Comparison of ENCODE assay signal across 1 cellular context in the genomic region with DNA sequence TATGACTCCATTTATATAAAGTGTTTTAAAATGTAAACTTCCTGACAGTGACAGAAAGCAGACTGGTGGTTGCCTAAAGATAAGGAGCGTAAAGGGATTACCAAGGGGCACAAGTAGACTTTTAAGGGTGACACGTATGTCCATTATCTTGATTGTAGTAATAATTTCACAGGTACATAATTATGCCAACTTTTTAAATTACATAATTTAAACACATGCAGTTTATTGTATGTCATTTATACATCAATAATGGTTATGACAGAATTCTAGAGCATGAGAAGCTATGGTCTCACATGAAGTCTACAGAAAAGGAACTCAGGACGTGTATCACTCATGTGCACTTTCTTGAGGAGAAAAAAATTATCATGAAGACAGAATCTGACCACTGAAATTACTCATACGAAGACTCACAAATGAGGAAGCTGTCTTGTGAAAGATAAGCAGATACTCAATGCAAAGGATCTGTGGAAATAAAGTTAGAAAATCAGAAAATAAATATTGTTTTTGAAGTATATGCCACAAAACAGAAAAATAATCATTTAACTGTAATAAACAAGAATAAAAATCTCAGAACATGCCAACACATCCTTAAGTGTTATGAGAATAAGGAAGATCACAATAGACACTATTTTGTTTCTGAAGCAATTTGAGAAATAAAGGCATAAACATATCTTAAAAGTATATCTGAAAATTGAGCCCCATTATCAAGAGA.
TF ChIP-seq lines count a peak whose summit lies in the region.

No MANE protein-coding gene starts in this region.

TF ChIP-seq in K562, 482 proteins besides CTCF, POLR2A, EP300 and RAD21 (continued from another document and continues in another):
- TF ChIP-seq, protein P1, sequence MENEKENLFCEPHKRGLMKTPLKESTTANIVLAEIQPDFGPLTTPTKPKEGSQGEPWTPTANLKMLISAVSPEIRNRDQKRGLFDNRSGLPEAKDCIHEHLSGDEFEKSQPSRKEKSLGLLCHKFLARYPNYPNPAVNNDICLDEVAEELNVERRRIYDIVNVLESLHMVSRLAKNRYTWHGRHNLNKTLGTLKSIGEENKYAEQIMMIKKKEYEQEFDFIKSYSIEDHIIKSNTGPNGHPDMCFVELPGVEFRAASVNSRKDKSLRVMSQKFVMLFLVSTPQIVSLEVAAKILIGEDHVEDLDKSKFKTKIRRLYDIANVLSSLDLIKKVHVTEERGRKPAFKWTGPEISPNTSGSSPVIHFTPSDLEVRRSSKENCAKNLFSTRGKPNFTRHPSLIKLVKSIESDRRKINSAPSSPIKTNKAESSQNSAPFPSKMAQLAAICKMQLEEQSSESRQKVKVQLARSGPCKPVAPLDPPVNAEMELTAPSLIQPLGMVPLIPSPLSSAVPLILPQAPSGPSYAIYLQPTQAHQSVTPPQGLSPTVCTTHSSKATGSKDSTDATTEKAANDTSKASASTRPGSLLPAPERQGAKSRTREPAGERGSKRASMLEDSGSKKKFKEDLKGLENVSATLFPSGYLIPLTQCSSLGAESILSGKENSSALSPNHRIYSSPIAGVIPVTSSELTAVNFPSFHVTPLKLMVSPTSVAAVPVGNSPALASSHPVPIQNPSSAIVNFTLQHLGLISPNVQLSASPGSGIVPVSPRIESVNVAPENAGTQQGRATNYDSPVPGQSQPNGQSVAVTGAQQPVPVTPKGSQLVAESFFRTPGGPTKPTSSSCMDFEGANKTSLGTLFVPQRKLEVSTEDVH (IDR thresholded peaks at IDR 0.05; ENCODE audit: low read depth, partially characterized antibody), result peak; percentile 20
- no peak for TF ChIP-seq HDAC6 (IDR thresholded peaks at IDR 0.05; ENCODE audit: low read depth, low read length)
- TF ChIP-seq SNRNP70 (optimal IDR thresholded peaks at IDR 0.05; ENCODE audit: low read depth, low read length), result no peak
- no peak for TF ChIP-seq STAT5B (CRISPR knock-in tag; IDR thresholded peaks at IDR 0.05)
- TF ChIP-seq CBX8 (IDR thresholded peaks at IDR 0.05; ENCODE audit: borderline replicate concordance, extremely low read depth, low read depth, low read length, poor library complexity, severe bottlenecking), result no peak
- no peak for TF ChIP-seq RBM14 (IDR thresholded peaks at IDR 0.05; ENCODE audit: borderline replicate concordance, insufficient read depth, low read depth, low read length)
- TF ChIP-seq NFE2 (IDR thresholded peaks at IDR 0.05; ENCODE audit: low read depth), result 0 out of 2 replicates have a peak, but pooled peaks have one; percentile 1
- TF ChIP-seq, protein P2, sequence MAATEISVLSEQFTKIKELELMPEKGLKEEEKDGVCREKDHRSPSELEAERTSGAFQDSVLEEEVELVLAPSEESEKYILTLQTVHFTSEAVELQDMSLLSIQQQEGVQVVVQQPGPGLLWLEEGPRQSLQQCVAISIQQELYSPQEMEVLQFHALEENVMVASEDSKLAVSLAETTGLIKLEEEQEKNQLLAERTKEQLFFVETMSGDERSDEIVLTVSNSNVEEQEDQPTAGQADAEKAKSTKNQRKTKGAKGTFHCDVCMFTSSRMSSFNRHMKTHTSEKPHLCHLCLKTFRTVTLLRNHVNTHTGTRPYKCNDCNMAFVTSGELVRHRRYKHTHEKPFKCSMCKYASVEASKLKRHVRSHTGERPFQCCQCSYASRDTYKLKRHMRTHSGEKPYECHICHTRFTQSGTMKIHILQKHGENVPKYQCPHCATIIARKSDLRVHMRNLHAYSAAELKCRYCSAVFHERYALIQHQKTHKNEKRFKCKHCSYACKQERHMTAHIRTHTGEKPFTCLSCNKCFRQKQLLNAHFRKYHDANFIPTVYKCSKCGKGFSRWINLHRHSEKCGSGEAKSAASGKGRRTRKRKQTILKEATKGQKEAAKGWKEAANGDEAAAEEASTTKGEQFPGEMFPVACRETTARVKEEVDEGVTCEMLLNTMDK (IDR thresholded peaks at IDR 0.05; ENCODE audit: borderline replicate concordance, insufficient read depth, low read depth, low read length, poor library complexity, severe bottlenecking), result no peak
- TF ChIP-seq GABPB2 (CRISPR knock-in tag; conservative IDR thresholded peaks at IDR 0.05), result no peak
- TF ChIP-seq KLF6 (CRISPR knock-in tag; IDR thresholded peaks at IDR 0.05; ENCODE audit: borderline replicate concordance), result no peak
- TF ChIP-seq HDAC2 (IDR thresholded peaks at IDR 0.05), result peak; percentile 65; the same call in 1 of the 2 replicates
- peak; percentile 59 for TF ChIP-seq SPI1 (IDR thresholded peaks at IDR 0.05; ENCODE audit: borderline replicate concordance, low read depth, low read length)
- TF ChIP-seq MAZ (CRISPR knock-in tag; conservative IDR thresholded peaks at IDR 0.05 in 1 of 2, IDR thresholded peaks at IDR 0.05 in 1 of 2), result no peak
- 0 out of 4 replicates have a peak, but pooled peaks of 1 of the 2 experiments have one; percentile 16 for TF ChIP-seq FOXA3 (CRISPR knock-in tag; conservative IDR thresholded peaks at IDR 0.05 in 1 of 2, IDR thresholded peaks at IDR 0.05 in 1 of 2)
- TF ChIP-seq, protein P3, sequence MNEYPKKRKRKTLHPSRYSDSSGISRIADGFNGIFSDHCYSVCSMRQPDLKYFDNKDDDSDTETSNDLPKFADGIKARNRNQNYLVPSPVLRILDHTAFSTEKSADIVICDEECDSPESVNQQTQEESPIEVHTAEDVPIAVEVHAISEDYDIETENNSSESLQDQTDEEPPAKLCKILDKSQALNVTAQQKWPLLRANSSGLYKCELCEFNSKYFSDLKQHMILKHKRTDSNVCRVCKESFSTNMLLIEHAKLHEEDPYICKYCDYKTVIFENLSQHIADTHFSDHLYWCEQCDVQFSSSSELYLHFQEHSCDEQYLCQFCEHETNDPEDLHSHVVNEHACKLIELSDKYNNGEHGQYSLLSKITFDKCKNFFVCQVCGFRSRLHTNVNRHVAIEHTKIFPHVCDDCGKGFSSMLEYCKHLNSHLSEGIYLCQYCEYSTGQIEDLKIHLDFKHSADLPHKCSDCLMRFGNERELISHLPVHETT (CRISPR knock-in tag; conservative IDR thresholded peaks at IDR 0.05 in 1 of 2, IDR thresholded peaks at IDR 0.05 in 1 of 2), result no peak
- no peak for TF ChIP-seq FOXK1 (CRISPR knock-in tag; IDR thresholded peaks at IDR 0.05; ENCODE audit: borderline replicate concordance)
- TF ChIP-seq, protein P4, sequence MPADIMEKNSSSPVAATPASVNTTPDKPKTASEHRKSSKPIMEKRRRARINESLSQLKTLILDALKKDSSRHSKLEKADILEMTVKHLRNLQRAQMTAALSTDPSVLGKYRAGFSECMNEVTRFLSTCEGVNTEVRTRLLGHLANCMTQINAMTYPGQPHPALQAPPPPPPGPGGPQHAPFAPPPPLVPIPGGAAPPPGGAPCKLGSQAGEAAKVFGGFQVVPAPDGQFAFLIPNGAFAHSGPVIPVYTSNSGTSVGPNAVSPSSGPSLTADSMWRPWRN (IDR thresholded peaks at IDR 0.05; ENCODE audit: low read depth), result peak; percentile 67; the same call in 1 of the 2 replicates
- no peak for TF ChIP-seq ZNF232 (CRISPR knock-in tag; IDR thresholded peaks at IDR 0.05)
- TF ChIP-seq, protein P5, sequence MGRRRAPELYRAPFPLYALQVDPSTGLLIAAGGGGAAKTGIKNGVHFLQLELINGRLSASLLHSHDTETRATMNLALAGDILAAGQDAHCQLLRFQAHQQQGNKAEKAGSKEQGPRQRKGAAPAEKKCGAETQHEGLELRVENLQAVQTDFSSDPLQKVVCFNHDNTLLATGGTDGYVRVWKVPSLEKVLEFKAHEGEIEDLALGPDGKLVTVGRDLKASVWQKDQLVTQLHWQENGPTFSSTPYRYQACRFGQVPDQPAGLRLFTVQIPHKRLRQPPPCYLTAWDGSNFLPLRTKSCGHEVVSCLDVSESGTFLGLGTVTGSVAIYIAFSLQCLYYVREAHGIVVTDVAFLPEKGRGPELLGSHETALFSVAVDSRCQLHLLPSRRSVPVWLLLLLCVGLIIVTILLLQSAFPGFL (CRISPR knock-in tag; IDR thresholded peaks at IDR 0.05), result no peak
- peak; percentile 59; the same call in 1 of the 2 replicates for TF ChIP-seq STAT5A (IDR thresholded peaks at IDR 0.05; ENCODE audit: borderline replicate concordance, low read length)
- no peak for TF ChIP-seq ZKSCAN8 (CRISPR knock-in tag; IDR thresholded peaks at IDR 0.05)
- TF ChIP-seq, protein P6, sequence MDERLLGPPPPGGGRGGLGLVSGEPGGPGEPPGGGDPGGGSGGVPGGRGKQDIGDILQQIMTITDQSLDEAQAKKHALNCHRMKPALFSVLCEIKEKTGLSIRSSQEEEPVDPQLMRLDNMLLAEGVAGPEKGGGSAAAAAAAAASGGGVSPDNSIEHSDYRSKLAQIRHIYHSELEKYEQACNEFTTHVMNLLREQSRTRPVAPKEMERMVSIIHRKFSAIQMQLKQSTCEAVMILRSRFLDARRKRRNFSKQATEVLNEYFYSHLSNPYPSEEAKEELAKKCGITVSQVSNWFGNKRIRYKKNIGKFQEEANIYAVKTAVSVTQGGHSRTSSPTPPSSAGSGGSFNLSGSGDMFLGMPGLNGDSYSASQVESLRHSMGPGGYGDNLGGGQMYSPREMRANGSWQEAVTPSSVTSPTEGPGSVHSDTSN (CRISPR knock-in tag; IDR thresholded peaks at IDR 0.05; ENCODE audit: low read depth), result no peak
- TF ChIP-seq, protein P6 (tag; conservative IDR thresholded peaks at IDR 0.05; ENCODE audit: low read depth), result peak; percentile 68
- TF ChIP-seq ERF (CRISPR knock-in tag; IDR thresholded peaks at IDR 0.05), result no peak
- TF ChIP-seq PTTG1 (tag; IDR thresholded peaks at IDR 0.05; ENCODE audit: low read depth), result no peak
- no peak for TF ChIP-seq PHF21A (IDR thresholded peaks at IDR 0.05; ENCODE audit: borderline replicate concordance, low read depth)
- peak; percentile 73 for TF ChIP-seq TCF3 (CRISPR knock-in tag; IDR thresholded peaks at IDR 0.05)
- no peak for TF ChIP-seq KDM5B (IDR thresholded peaks at IDR 0.05; ENCODE audit: insufficient replicate concordance, low read depth, low read length)
- TF ChIP-seq CBX3 (IDR thresholded peaks at IDR 0.05; ENCODE audit: borderline replicate concordance in 1 of 2, low read length in 2 of 2), result no peak
- no peak for TF ChIP-seq SAFB2 (IDR thresholded peaks at IDR 0.05; ENCODE audit: borderline replicate concordance, low read depth, low read length, severe bottlenecking)
- TF ChIP-seq NBN (IDR thresholded peaks at IDR 0.05; ENCODE audit: low read depth), result peak; percentile 39; the same call in 1 of the 2 replicates
- no peak for TF ChIP-seq CAMTA2 (CRISPR knock-in tag; conservative IDR thresholded peaks at IDR 0.05)
- TF ChIP-seq CHD2 (IDR thresholded peaks at IDR 0.05; ENCODE audit: low read depth, low read length), result no peak
- TF ChIP-seq, protein P7, sequence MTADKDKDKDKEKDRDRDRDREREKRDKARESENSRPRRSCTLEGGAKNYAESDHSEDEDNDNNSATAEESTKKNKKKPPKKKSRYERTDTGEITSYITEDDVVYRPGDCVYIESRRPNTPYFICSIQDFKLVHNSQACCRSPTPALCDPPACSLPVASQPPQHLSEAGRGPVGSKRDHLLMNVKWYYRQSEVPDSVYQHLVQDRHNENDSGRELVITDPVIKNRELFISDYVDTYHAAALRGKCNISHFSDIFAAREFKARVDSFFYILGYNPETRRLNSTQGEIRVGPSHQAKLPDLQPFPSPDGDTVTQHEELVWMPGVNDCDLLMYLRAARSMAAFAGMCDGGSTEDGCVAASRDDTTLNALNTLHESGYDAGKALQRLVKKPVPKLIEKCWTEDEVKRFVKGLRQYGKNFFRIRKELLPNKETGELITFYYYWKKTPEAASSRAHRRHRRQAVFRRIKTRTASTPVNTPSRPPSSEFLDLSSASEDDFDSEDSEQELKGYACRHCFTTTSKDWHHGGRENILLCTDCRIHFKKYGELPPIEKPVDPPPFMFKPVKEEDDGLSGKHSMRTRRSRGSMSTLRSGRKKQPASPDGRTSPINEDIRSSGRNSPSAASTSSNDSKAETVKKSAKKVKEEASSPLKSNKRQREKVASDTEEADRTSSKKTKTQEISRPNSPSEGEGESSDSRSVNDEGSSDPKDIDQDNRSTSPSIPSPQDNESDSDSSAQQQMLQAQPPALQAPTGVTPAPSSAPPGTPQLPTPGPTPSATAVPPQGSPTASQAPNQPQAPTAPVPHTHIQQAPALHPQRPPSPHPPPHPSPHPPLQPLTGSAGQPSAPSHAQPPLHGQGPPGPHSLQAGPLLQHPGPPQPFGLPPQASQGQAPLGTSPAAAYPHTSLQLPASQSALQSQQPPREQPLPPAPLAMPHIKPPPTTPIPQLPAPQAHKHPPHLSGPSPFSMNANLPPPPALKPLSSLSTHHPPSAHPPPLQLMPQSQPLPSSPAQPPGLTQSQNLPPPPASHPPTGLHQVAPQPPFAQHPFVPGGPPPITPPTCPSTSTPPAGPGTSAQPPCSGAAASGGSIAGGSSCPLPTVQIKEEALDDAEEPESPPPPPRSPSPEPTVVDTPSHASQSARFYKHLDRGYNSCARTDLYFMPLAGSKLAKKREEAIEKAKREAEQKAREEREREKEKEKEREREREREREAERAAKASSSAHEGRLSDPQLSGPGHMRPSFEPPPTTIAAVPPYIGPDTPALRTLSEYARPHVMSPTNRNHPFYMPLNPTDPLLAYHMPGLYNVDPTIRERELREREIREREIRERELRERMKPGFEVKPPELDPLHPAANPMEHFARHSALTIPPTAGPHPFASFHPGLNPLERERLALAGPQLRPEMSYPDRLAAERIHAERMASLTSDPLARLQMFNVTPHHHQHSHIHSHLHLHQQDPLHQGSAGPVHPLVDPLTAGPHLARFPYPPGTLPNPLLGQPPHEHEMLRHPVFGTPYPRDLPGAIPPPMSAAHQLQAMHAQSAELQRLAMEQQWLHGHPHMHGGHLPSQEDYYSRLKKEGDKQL (CRISPR knock-in tag; IDR thresholded peaks at IDR 0.05; ENCODE audit: borderline replicate concordance), result no peak
- TF ChIP-seq KDM4B (IDR thresholded peaks at IDR 0.05; ENCODE audit: borderline replicate concordance in 2 of 2, low read depth in 1 of 2), result no peak
- no peak for TF ChIP-seq CCNT2 (IDR thresholded peaks at IDR 0.05; ENCODE audit: borderline replicate concordance, extremely low read depth, insufficient read length, low read depth, low read length)
- TF ChIP-seq, protein P8, sequence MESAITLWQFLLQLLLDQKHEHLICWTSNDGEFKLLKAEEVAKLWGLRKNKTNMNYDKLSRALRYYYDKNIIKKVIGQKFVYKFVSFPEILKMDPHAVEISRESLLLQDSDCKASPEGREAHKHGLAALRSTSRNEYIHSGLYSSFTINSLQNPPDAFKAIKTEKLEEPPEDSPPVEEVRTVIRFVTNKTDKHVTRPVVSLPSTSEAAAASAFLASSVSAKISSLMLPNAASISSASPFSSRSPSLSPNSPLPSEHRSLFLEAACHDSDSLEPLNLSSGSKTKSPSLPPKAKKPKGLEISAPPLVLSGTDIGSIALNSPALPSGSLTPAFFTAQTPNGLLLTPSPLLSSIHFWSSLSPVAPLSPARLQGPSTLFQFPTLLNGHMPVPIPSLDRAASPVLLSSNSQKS (CRISPR knock-in tag; IDR thresholded peaks at IDR 0.05), result no peak
- TF ChIP-seq ZNF57 (CRISPR knock-in tag; IDR thresholded peaks at IDR 0.05), result no peak
- 0 out of 2 replicates have a peak, but pooled peaks have one; percentile 29 for TF ChIP-seq TOE1 (IDR thresholded peaks at IDR 0.05; ENCODE audit: borderline replicate concordance)
- no peak for TF ChIP-seq TOE1 (CRISPR knock-in tag; IDR thresholded peaks at IDR 0.05; ENCODE audit: borderline replicate concordance, low read depth)
